Comparison of ENCODE assay signal across 22 cellular contexts in the genomic region with DNA sequence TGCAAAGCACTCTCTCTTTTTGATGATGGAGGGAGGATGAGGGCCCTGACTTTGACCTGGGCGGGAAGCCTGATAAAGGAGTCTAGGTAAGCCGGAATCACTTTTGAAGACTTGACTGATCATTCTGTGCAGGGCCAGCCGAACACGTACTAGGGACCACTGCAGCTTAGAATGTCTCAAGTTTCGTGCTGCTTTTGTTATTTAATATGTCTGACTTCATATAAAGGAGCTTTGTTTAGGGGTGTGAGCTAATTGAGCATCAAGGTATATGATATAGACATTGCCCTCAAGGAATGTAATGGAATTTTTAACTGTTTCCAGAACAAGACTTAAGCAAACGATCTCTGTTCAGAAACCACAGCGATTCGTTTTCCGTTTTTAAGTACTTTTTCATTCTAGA.
DNase-seq lines count a peak whose midpoint lies in the region; TF ChIP-seq lines count a peak whose summit lies in the region.
"Had no signal": no experiment of that assay in that cellular context is flagged by ENCODE, and none has a peak within 500 bp of the region (broad histone marks: within the 10 kb centered on the region; RNA-seq: fewer than 3 reads in every experiment).

No MANE protein-coding gene starts in this region.

- TF ChIP-seq CTCF in nephron (IDR thresholded peaks at IDR 0.05; ENCODE audit: unreplicated experiment in 3 of 3) = no peak
- TF ChIP-seq CTCF in type B pancreatic cell (conservative IDR thresholded peaks at IDR 0.05) = no peak

- no peak overlapping the region for H3K4me3 ChIP-seq in HAP-1
- H3K4me3 ChIP-seq in SJCRH30 = no peak overlapping the region
- H3K4me3 ChIP-seq: A549; BLaER1 treated with 17β-estradiol and CSF1 and Interleukin-3, amounts not matched to agents 10 nM and 100 nM had no signal

- H3K27ac Mint-ChIP-seq in nephron (peak overlapping the region in 2 of 3 experiments; percentile 19 to 53), type B pancreatic cell (no peak overlapping the region)
- H3K27ac Mint-ChIP-seq: CD14-positive monocyte; CD4-positive, alpha-beta T cell had no signal

- no peaks in the 10 kb centered on the region for H3K36me3 ChIP-seq in HAP-1 (replicated peaks)
- H3K36me3 ChIP-seq in SJCRH30 = no peaks in the 10 kb centered on the region
- H3K36me3 ChIP-seq: BE2C had no signal

- in situ Hi-C loops in HAP-1 (cut with MboI; ENCODE audit: low sequenced_read_pairs) = no loop called here

- H3K9me3 Mint-ChIP-seq in nephron (no peaks in the 10 kb centered on the region), type B pancreatic cell (no peaks in the 10 kb centered on the region)
- H3K9me3 Mint-ChIP-seq: CD4-positive, alpha-beta T cell; CD8-positive, alpha-beta memory T cell had no signal

- no peaks in the 10 kb centered on the region for H3K27me3 ChIP-seq in HAP-1 (ENCODE audit: low read depth)
- no peaks in the 10 kb centered on the region for H3K27me3 ChIP-seq in SJCRH30
- H3K27me3 ChIP-seq: BE2C; BLaER1 treated with 17β-estradiol and CSF1 and Interleukin-3, amounts not matched to agents 10 nM and 100 nM had no signal

- intact Hi-C loops in cardiac septum (cut with DNase I) = no loop called here

- H3K27ac ChIP-seq in SJCRH30 = peak overlapping the region; percentile 42
- H3K27ac ChIP-seq: A549; BLaER1 treated with 17β-estradiol and CSF1 and Interleukin-3, amounts not matched to agents 10 nM and 100 nM had no signal

- peaks cover 70% of the 10 kb centered on the region for H3K4me1 Mint-ChIP-seq in nephron
- peaks cover 25% of the 10 kb centered on the region for H3K4me1 Mint-ChIP-seq in type B pancreatic cell (ENCODE audit: unreplicated experiment)
- H3K4me1 Mint-ChIP-seq: CD14-positive monocyte; CD8-positive, alpha-beta memory T cell had no signal

- DNase-seq in HAP-1 (ENCODE audit: low spot score in 2 of 2) (peak; percentile 19 to 56), SJCRH30 (peak in 1 of 2 experiments; percentile 62), type B pancreatic cell (ENCODE audit: extremely low spot score, unreplicated experiment) (no peak), cardiac septum (ENCODE audit: low spot score) (no peak), NCI-H1930 (lab: John Stamatoyannopoulos, UW) (no peak), DMS153 (lab: John Stamatoyannopoulos, UW) (no peak)
- DNase-seq: 8988T; ACHN; AML-193; BE2C; CD4-positive, alpha-beta T cell; CD8-positive, alpha-beta memory T cell; DMS 273 treated with DMSO at 0.1 percent for 48 hours; DMS53; DMS79 treated with DMSO at 0.1 percent for 48 hours; GF-D8; GOT3; HCEC 1CT had no signal

- H3K4me3 Mint-ChIP-seq in nephron = no peak overlapping the region
- H3K4me3 Mint-ChIP-seq in type B pancreatic cell = peak overlapping the region; percentile 3
- H3K4me3 Mint-ChIP-seq: CD14-positive monocyte; CD4-positive, alpha-beta T cell; CD8-positive, alpha-beta memory T cell had no signal

- H3K36me3 Mint-ChIP-seq in nephron (ENCODE audit: low read depth) (no peaks in the 10 kb centered on the region), type B pancreatic cell (no peaks in the 10 kb centered on the region)

- H3K9me3 ChIP-seq in HAP-1 (no peaks in the 10 kb centered on the region), SJCRH30 (replicated peaks) (no peaks in the 10 kb centered on the region)
- H3K9me3 ChIP-seq: A549; BE2C; BLaER1 treated with 17β-estradiol and CSF1 and Interleukin-3, amounts not matched to agents 10 nM and 100 nM had no signal

- H3K4me1 ChIP-seq in HAP-1 = peaks cover 7% of the 10 kb centered on the region
- peaks cover 32% of the 10 kb centered on the region for H3K4me1 ChIP-seq in SJCRH30
- H3K4me1 ChIP-seq: A549; BE2C; BLaER1 treated with 17β-estradiol and CSF1 and Interleukin-3, amounts not matched to agents 10 nM and 100 nM had no signal

- H3K27me3 Mint-ChIP-seq in nephron (ENCODE audit: low read depth) = no peaks in the 10 kb centered on the region
- no peaks in the 10 kb centered on the region for H3K27me3 Mint-ChIP-seq in type B pancreatic cell
- H3K27me3 Mint-ChIP-seq: CD4-positive, alpha-beta T cell; CD8-positive, alpha-beta memory T cell had no signal

Comparison
In these comparisons a context has a peak if more than half of its experiments do, and no peak if none do; other contexts are left out.
1. DNase-seq: peak in HAP-1 (2 of 2); none in type B pancreatic cell (single experiment), cardiac septum (single experiment), NCI-H1930 (0 of 2) and DMS153 (single experiment).